ENCODE assay signal across 8 cellular contexts in the genomic region with DNA sequence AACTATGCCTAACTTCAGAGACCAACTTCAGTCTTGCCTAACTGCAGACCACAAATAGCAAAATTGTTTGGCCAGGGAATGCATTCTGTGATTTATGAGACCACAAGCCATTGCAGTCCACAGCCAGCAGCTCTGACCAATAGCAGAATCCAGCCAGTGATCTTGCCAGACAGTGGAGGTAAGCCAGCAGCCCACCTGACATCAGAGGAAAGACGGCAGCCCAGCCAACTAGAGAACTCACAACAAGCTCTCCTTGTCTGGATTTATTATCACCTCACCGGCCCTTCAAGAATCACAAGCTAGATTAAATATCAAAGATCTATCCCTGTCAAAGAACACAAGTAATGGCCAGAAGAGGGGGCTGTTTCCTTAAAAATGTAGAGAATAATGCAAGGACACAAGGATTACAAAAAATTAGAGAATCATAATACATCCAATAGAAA.
DNase-seq lines count a peak whose midpoint lies in the region; ATAC-seq and TF ChIP-seq lines count a peak whose summit lies in the region.

No MANE protein-coding gene starts in this region.

- 8 to 31% (median 24%) methylated on average over 2 of the region's 2 CpGs for WGBS in stomach, 5 donors
- 12 to 25% methylated on average over 2 of the region's 2 CpGs for WGBS in upper lobe of left lung, 2 donors

- H3K27ac Mint-ChIP-seq in CD4-positive, alpha-beta memory T cell, result no peak overlapping the region

- TF ChIP-seq EP300 in stomach (IDR thresholded peaks at IDR 0.05), result no peak
- TF ChIP-seq EP300 in upper lobe of left lung (IDR thresholded peaks at IDR 0.05), result no peak

- CTCF ChIA-PET in CD4-positive, alpha-beta memory T cell (lab: Charles Lee; ENCODE audit: partially characterized antibody), result no interaction called here

- POLR2A ChIA-PET in CD4-positive, alpha-beta memory T cell (lab: Charles Lee; ENCODE audit: partially characterized antibody), result no interaction called here

- no peak overlapping the region for H3K4me3 ChIP-seq in CD4-positive, alpha-beta memory T cell (ENCODE audit: low read length in 2 of 2)
- no peak overlapping the region for H3K4me3 ChIP-seq in stomach
- H3K4me3 ChIP-seq in upper lobe of left lung, result no peak overlapping the region

- DNase-seq in EL (peak; percentile 53), Kasumi-1 (lab: John Stamatoyannopoulos, UW) (peak; percentile 72 to 78), SK-MEL-5 (ENCODE audit: low read depth, low spot score) (peak; percentile 84), iris pigment epithelial cell (ENCODE audit: low read depth) (peak; percentile 45), stomach (no peak), upper lobe of left lung (no peak)
- no peak for DNase-seq in CD4-positive, alpha-beta memory T cell

- no peak for TF ChIP-seq CTCF in stomach (IDR thresholded peaks at IDR 0.05)
- no peak for TF ChIP-seq CTCF in upper lobe of left lung (IDR thresholded peaks at IDR 0.05)

- ATAC-seq in upper lobe of left lung (ENCODE audit: low FRiP score in 2 of 2) (no peak), GM21825 (IDR thresholded peaks at IDR 0.05; ENCODE audit: unreplicated experiment) (no peak)

- H3K9me3 ChIP-seq in CD4-positive, alpha-beta memory T cell (ENCODE audit: control insufficient read depth in 1 of 2, low read length in 2 of 2), result no peaks in the 10 kb centered on the region
- peaks cover 0 to 5% (median 0%) of the 10 kb centered on the region in 4 donors for H3K9me3 ChIP-seq in stomach
- no peaks in the 10 kb centered on the region for H3K9me3 ChIP-seq in upper lobe of left lung

- intact Hi-C loops in CD4-positive, alpha-beta memory T cell (cut with micrococcal nuclease), result no loop called here
- intact Hi-C loops in stomach (cut with DNase I; ENCODE audit: low total_unique reads), result no loop called here

- no peaks in the 10 kb centered on the region for H3K36me3 ChIP-seq in CD4-positive, alpha-beta memory T cell (ENCODE audit: insufficient read depth, low read length)
- no peaks in the 10 kb centered on the region for H3K36me3 ChIP-seq in stomach
- H3K36me3 ChIP-seq in upper lobe of left lung, result no peaks in the 10 kb centered on the region

- H3K36me3 Mint-ChIP-seq in CD4-positive, alpha-beta memory T cell, result no peaks in the 10 kb centered on the region

- peaks cover 2 to 30% (median 12%) of the 10 kb centered on the region in 8 donors for H3K9me3 Mint-ChIP-seq in CD4-positive, alpha-beta memory T cell

- no peaks in the 10 kb centered on the region for H3K4me1 Mint-ChIP-seq in CD4-positive, alpha-beta memory T cell

- no peak overlapping the region for H3K4me3 Mint-ChIP-seq in CD4-positive, alpha-beta memory T cell

- no peak for TF ChIP-seq POLR2A in stomach (IDR thresholded peaks at IDR 0.05)
- no peak for TF ChIP-seq POLR2A in upper lobe of left lung (IDR thresholded peaks at IDR 0.05)

- no peaks in the 10 kb centered on the region for H3K4me1 ChIP-seq in CD4-positive, alpha-beta memory T cell (ENCODE audit: insufficient read depth, low read length)
- H3K4me1 ChIP-seq in stomach (no peaks in the 10 kb centered on the region), upper lobe of left lung (no peaks in the 10 kb centered on the region)

- in situ Hi-C loops in SK-MEL-5 (cut with HindIII; ENCODE audit: low pct_unique_long_range_greater_than_20kb, low sequenced_read_pairs), result no loop called here

- H3K27ac ChIP-seq in CD4-positive, alpha-beta memory T cell (ENCODE audit: low read depth, low read length), result no peak overlapping the region
- no peak overlapping the region for H3K27ac ChIP-seq in stomach
- H3K27ac ChIP-seq in upper lobe of left lung, result no peak overlapping the region

- no peaks in the 10 kb centered on the region for H3K27me3 Mint-ChIP-seq in CD4-positive, alpha-beta memory T cell

- H3K27me3 ChIP-seq in CD4-positive, alpha-beta memory T cell (ENCODE audit: insufficient read depth, low read length), result no peaks in the 10 kb centered on the region
- H3K27me3 ChIP-seq in stomach (no peaks in the 10 kb centered on the region), upper lobe of left lung (no peaks in the 10 kb centered on the region)

Comparison
In these comparisons a context has a peak if more than half of its experiments do, and no peak if none do; other contexts are left out.
1. DNase-seq: peak in EL (single experiment), Kasumi-1 (2 of 2), SK-MEL-5 (single experiment) and iris pigment epithelial cell (single experiment); none in CD4-positive, alpha-beta memory T cell (0 of 5), stomach (single experiment) and upper lobe of left lung (0 of 2).